Comparison of ENCODE assay signal across 29 cellular contexts in genomic region chr4:186500721-186501304, GRCh38. TPM values are rescaled to one million over a fixed set of nuclear protein-coding genes. Genes with fewer than 3 reads are reported as not detected.
DNase-seq lines count a peak whose midpoint lies in the region; ATAC-seq, FAIRE-seq and TF ChIP-seq lines count a peak whose summit lies in the region.
"Had no signal": no experiment of that assay in that cellular context is flagged by ENCODE, and none has a peak within 500 bp of the region (broad histone marks: within the 10 kb centered on the region; RNA-seq: fewer than 3 reads in every experiment).

No MANE protein-coding gene starts in this region.

- H3K4me3 ChIP-seq in AG09309 (ENCODE audit: control insufficient read depth, low read depth, low read length) = peak overlapping the region; percentile 16
- H3K4me3 ChIP-seq in astrocyte (ENCODE audit: insufficient read depth, low read depth, low read length) = no peak overlapping the region
- no peak overlapping the region for H3K4me3 ChIP-seq in spleen
- H3K4me3 ChIP-seq: A549, mucosa of descending colon, PC-9, right atrium auricular region, uterus had no signal

- H3K9me3 ChIP-seq in astrocyte (ENCODE audit: insufficient read depth, low read depth, low read length) = no peaks in the 10 kb centered on the region
- H3K9me3 ChIP-seq in spleen = peaks cover 0 to 16% (median 4%) of the 10 kb centered on the region in 8 donors
- H3K9me3 ChIP-seq: mucosa of descending colon, uterus had no signal

- H3K27ac ChIP-seq in astrocyte (ENCODE audit: low read depth, low read length) = no peak overlapping the region
- no peak overlapping the region for H3K27ac ChIP-seq in spleen
- H3K27ac ChIP-seq: A549, PC-9, right atrium auricular region, uterus had no signal

- ATAC-seq in GM21619 (IDR thresholded peaks at IDR 0.05; ENCODE audit: unreplicated experiment) = no peak
- ATAC-seq: A549; activated naive CD4-positive, alpha-beta T cell treated with anti-CD3 and anti-CD28 coated beads, Interleukin-2, amount 50 U/mL, for 72 hours; CD8-positive, alpha-beta T cell; left cardiac atrium; mucosa of descending colon had no signal

- H3K36me3 ChIP-seq in astrocyte (ENCODE audit: insufficient read depth, low read length) (no peaks in the 10 kb centered on the region), spleen (no peaks in the 10 kb centered on the region)
- H3K36me3 ChIP-seq: right atrium auricular region, uterus had no signal

- TF ChIP-seq CTCF in AG09309 (IDR thresholded peaks at IDR 0.05; ENCODE audit: control insufficient read depth, insufficient read depth, low read depth, low read length, missing control alignments) = no peak
- TF ChIP-seq CTCF in astrocyte (IDR thresholded peaks at IDR 0.05; ENCODE audit: insufficient read depth, low read depth, low read length) = no peak
- no peak for TF ChIP-seq CTCF in spleen (IDR thresholded peaks at IDR 0.05 in 8 of 11, conservative IDR thresholded peaks at IDR 0.05 in 3 of 11)

- H3K4me1 ChIP-seq in astrocyte (ENCODE audit: insufficient read depth, low read length) (no peaks in the 10 kb centered on the region), spleen (no peaks in the 10 kb centered on the region)
- H3K4me1 ChIP-seq: A549, right atrium auricular region, uterus had no signal

- H3K27ac Mint-ChIP-seq in astrocyte (ENCODE audit: unreplicated experiment) = no peak overlapping the region
- H3K27ac Mint-ChIP-seq: activated CD4-positive, alpha-beta memory T cell treated with anti-CD3 and anti-CD28 coated beads, Interleukin-2, amount 10 ng/mL, durations not matched to agents 7 days and 5 days; activated naive CD4-positive, alpha-beta T cell treated with anti-CD3 and anti-CD28 coated beads, Interleukin-2, amount 50 U/mL, for 72 hours; activated T-cell treated with anti-CD3 and anti-CD28 coated beads, Interleukin-2, amount 50 U/mL, for 24 hours; CD8-positive, alpha-beta T cell; stimulated activated naive CD8-positive, alpha-beta T cell treated with anti-CD3 and anti-CD28 coated beads, Interleukin-15, Interleukin-2, amounts not matched to agents 100 ng/mL and 50 ng/mL, for 24 hours had no signal

- DNase-seq in AG09309 (ENCODE audit: low read depth) = no peak
- peak; percentile 78 for DNase-seq in NCI-H510A (lab: John Stamatoyannopoulos, UW)
- no peak for DNase-seq in astrocyte (ENCODE audit: low read depth)
- DNase-seq in inferior parietal cortex (ENCODE audit: extremely low spot score) = peak; percentile 38
- no peak for DNase-seq in spleen
- DNase-seq in central memory CD4-positive, alpha-beta T cell = no peak
- DNase-seq in NCI-H1417 (lab: John Stamatoyannopoulos, UW) = no peak
- DNase-seq: activated CD4-positive, alpha-beta memory T cell treated with anti-CD3 and anti-CD28 coated beads, Interleukin-2, amount 10 ng/mL, durations not matched to agents 7 days and 5 days; activated T-cell treated with anti-CD3 and anti-CD28 coated beads, Interleukin-2, amount 50 U/mL, for 24 hours; CD8-positive, alpha-beta T cell; effector memory CD4-positive, alpha-beta T cell; EL; foreskin fibroblast; hippocampal formation; KBM-7; left cardiac atrium; NCI-H1092; NCI-H2107; NCI-H82; nucleus accumbens; PC-9; uterus had no signal

- peaks cover 6% of the 10 kb centered on the region for H3K9me3 Mint-ChIP-seq in astrocyte (ENCODE audit: unreplicated experiment)

- H3K27me3 ChIP-seq in astrocyte (ENCODE audit: insufficient read depth, low read length) (no peaks in the 10 kb centered on the region), spleen (replicated peaks in 1 of 7) (no peaks in the 10 kb centered on the region)
- H3K27me3 ChIP-seq: right atrium auricular region, uterus had no signal

- H4K20me1 ChIP-seq in astrocyte (ENCODE audit: insufficient read depth, low read length) = no peaks in the 10 kb centered on the region

- peak overlapping the region; percentile 41 for H3K4me2 ChIP-seq in astrocyte (ENCODE audit: low read length)
- H3K4me2 ChIP-seq: A549, PC-9 had no signal

- FAIRE-seq in astrocyte (lab: Jason Lieb, UNC) = no peak
- FAIRE-seq: A549 had no signal

- no peak for TF ChIP-seq POLR2A in spleen (IDR thresholded peaks at IDR 0.05)

- H3K79me2 ChIP-seq in astrocyte (ENCODE audit: insufficient read depth, low read length) = no peaks in the 10 kb centered on the region

- H3K27me3 Mint-ChIP-seq in astrocyte (ENCODE audit: low read depth, unreplicated experiment) = no peaks in the 10 kb centered on the region
- H3K27me3 Mint-ChIP-seq: activated CD4-positive, alpha-beta memory T cell treated with anti-CD3 and anti-CD28 coated beads, Interleukin-2, amount 10 ng/mL, durations not matched to agents 7 days and 5 days; activated T-cell treated with anti-CD3 and anti-CD28 coated beads, Interleukin-2, amount 50 U/mL, for 24 hours; stimulated activated naive CD8-positive, alpha-beta T cell treated with anti-CD3 and anti-CD28 coated beads, Interleukin-15, Interleukin-2, amounts not matched to agents 100 ng/mL and 50 ng/mL, for 24 hours had no signal

- peak overlapping the region; percentile 9 for H2AFZ ChIP-seq in astrocyte (ENCODE audit: low read depth, low read length)
- H2AFZ ChIP-seq: PC-9 had no signal

- peaks cover 3% of the 10 kb centered on the region for H3K36me3 Mint-ChIP-seq in astrocyte (ENCODE audit: low read depth, unreplicated experiment)
- H3K36me3 Mint-ChIP-seq: activated naive CD4-positive, alpha-beta T cell treated with anti-CD3 and anti-CD28 coated beads, Interleukin-2, amount 50 U/mL, for 72 hours; CD8-positive, alpha-beta T cell had no signal

- no peak overlapping the region for H3K4me3 Mint-ChIP-seq in astrocyte (ENCODE audit: unreplicated experiment)
- H3K4me3 Mint-ChIP-seq: activated CD4-positive, alpha-beta memory T cell treated with anti-CD3 and anti-CD28 coated beads, Interleukin-2, amount 10 ng/mL, durations not matched to agents 7 days and 5 days; activated T-cell treated with anti-CD3 and anti-CD28 coated beads, Interleukin-2, amount 50 U/mL, for 24 hours; CD8-positive, alpha-beta T cell; stimulated activated naive CD8-positive, alpha-beta T cell treated with anti-CD3 and anti-CD28 coated beads, Interleukin-15, Interleukin-2, amounts not matched to agents 100 ng/mL and 50 ng/mL, for 24 hours had no signal

- H3K9ac ChIP-seq in astrocyte (ENCODE audit: low read length) = no peak overlapping the region

- H3K4me1 Mint-ChIP-seq in astrocyte (ENCODE audit: low read depth, unreplicated experiment) = no peaks in the 10 kb centered on the region
- H3K4me1 Mint-ChIP-seq: activated CD4-positive, alpha-beta memory T cell treated with anti-CD3 and anti-CD28 coated beads, Interleukin-2, amount 10 ng/mL, durations not matched to agents 7 days and 5 days had no signal

- WGBS in spleen, 5 donors = 75 to 87% (median 83%) methylated on average over 39 of the region's 39 CpGs

- intact Hi-C loops in spleen (cut with DNase I; ENCODE audit: low total_unique reads) = no loop called here

RNA-seq across cellular contexts. Expression of gene MTNR1A, which starts 54.6 kb away (rescaled TPM):
- total RNA-seq in astrocyte (0.22 and 0.34 TPM in 2 replicates), spleen (not detected)
- not detected for polyA plus RNA-seq in spleen
- total RNA-seq: activated CD4-positive, alpha-beta memory T cell treated with anti-CD3 and anti-CD28 coated beads, Interleukin-2, amount 10 ng/mL, durations not matched to agents 7 days and 5 days; activated naive CD4-positive, alpha-beta T cell treated with anti-CD3 and anti-CD28 coated beads, Interleukin-2, amount 50 U/mL, for 72 hours; cardiac septum; CD8-positive, alpha-beta T cell; left cardiac atrium; PC-9; right atrium auricular region had no signal

Comparison
In these comparisons a context has a peak if more than half of its experiments do, and no peak if none do; other contexts are left out.
1. DNase-seq: peak in NCI-H510A (single experiment) and inferior parietal cortex (single experiment); none in AG09309 (single experiment), astrocyte (single experiment), spleen (single experiment), central memory CD4-positive, alpha-beta T cell (single experiment) and NCI-H1417 (0 of 3).